Comparison of ENCODE assay signal across 1 cellular context in genomic region chr1:161177112-161177935, GRCh38.
A peak's percentile ranks its signal among the peaks of the same experiment; 100 is the strongest.
TF ChIP-seq lines count a peak whose summit lies in the region.

Gene B4GALT3 (minus strand): TSS chr1:161177507. CDS start chr1:161176060, 1,447 bp downstream.

TF ChIP-seq in HEK293, 187 proteins besides CTCF, POLR2A, EP300 and RAD21 (continued from another document and continues in another):
- peak; percentile 64; the same call in 1 of the 2 replicates for TF ChIP-seq PRDM4 (tag by site-specific recombination; IDR thresholded peaks at IDR 0.05)
- peak; percentile 80 for TF ChIP-seq ZIC2 (tag by site-specific recombination; IDR thresholded peaks at IDR 0.05)
- TF ChIP-seq, protein P1, sequence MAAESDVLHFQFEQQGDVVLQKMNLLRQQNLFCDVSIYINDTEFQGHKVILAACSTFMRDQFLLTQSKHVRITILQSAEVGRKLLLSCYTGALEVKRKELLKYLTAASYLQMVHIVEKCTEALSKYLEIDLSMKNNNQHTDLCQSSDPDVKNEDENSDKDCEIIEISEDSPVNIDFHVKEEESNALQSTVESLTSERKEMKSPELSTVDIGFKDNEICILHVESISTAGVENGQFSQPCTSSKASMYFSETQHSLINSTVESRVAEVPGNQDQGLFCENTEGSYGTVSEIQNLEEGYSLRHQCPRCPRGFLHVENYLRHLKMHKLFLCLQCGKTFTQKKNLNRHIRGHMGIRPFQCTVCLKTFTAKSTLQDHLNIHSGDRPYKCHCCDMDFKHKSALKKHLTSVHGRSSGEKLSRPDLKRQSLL (tag by site-specific recombination; IDR thresholded peaks at IDR 0.05) = peak; percentile 74
- TF ChIP-seq ZFP41 (tag by site-specific recombination; IDR thresholded peaks at IDR 0.05; ENCODE audit: borderline replicate concordance) = no peak
- TF ChIP-seq ZNF394 (tag by site-specific recombination; IDR thresholded peaks at IDR 0.05; ENCODE audit: borderline replicate concordance) = peak; percentile 71
- peak; percentile 74 for TF ChIP-seq EGR2 (tag by site-specific recombination; IDR thresholded peaks at IDR 0.05; ENCODE audit: low read depth)
- TF ChIP-seq ZNF426 (tag by site-specific recombination; IDR thresholded peaks at IDR 0.05) = no peak
- TF ChIP-seq, protein P2, sequence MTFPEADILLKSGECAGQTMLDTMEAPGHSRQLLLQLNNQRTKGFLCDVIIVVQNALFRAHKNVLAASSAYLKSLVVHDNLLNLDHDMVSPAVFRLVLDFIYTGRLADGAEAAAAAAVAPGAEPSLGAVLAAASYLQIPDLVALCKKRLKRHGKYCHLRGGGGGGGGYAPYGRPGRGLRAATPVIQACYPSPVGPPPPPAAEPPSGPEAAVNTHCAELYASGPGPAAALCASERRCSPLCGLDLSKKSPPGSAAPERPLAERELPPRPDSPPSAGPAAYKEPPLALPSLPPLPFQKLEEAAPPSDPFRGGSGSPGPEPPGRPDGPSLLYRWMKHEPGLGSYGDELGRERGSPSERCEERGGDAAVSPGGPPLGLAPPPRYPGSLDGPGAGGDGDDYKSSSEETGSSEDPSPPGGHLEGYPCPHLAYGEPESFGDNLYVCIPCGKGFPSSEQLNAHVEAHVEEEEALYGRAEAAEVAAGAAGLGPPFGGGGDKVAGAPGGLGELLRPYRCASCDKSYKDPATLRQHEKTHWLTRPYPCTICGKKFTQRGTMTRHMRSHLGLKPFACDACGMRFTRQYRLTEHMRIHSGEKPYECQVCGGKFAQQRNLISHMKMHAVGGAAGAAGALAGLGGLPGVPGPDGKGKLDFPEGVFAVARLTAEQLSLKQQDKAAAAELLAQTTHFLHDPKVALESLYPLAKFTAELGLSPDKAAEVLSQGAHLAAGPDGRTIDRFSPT (tag by site-specific recombination; IDR thresholded peaks at IDR 0.05) = 0 out of 2 replicates have a peak, but pooled peaks have one; percentile 48
- TF ChIP-seq, protein P3, sequence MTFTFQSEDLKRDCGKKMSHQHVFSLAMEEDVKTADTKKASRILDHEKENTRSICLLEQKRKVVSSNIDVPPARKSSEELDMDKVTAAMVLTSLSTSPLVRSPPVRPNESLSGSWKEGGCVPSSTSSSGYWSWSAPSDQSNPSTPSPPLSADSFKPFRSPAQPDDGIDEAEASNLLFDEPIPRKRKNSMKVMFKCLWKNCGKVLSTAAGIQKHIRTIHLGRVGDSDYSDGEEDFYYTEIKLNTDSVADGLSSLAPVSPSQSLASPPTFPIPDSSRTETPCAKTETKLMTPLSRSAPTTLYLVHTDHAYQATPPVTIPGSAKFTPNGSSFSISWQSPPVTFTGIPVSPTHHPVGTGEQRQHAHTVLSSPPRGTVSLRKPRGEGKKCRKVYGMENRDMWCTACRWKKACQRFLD (tag by site-specific recombination; IDR thresholded peaks at IDR 0.05) = 0 out of 2 replicates have a peak, but pooled peaks have one; percentile 27
- TF ChIP-seq ZNF18 (tag by site-specific recombination; IDR thresholded peaks at IDR 0.05) = no peak
- TF ChIP-seq BCL6B (tag by site-specific recombination; IDR thresholded peaks at IDR 0.05) = no peak
- TF ChIP-seq ZNF76 (tag by site-specific recombination; IDR thresholded peaks at IDR 0.05; ENCODE audit: borderline replicate concordance, low read depth) = peak; percentile 80; the same call in 1 of the 2 replicates
- TF ChIP-seq ZSCAN30 (tag by site-specific recombination; IDR thresholded peaks at IDR 0.05) = peak; percentile 44; the same call in 1 of the 2 replicates
- TF ChIP-seq, protein P4, sequence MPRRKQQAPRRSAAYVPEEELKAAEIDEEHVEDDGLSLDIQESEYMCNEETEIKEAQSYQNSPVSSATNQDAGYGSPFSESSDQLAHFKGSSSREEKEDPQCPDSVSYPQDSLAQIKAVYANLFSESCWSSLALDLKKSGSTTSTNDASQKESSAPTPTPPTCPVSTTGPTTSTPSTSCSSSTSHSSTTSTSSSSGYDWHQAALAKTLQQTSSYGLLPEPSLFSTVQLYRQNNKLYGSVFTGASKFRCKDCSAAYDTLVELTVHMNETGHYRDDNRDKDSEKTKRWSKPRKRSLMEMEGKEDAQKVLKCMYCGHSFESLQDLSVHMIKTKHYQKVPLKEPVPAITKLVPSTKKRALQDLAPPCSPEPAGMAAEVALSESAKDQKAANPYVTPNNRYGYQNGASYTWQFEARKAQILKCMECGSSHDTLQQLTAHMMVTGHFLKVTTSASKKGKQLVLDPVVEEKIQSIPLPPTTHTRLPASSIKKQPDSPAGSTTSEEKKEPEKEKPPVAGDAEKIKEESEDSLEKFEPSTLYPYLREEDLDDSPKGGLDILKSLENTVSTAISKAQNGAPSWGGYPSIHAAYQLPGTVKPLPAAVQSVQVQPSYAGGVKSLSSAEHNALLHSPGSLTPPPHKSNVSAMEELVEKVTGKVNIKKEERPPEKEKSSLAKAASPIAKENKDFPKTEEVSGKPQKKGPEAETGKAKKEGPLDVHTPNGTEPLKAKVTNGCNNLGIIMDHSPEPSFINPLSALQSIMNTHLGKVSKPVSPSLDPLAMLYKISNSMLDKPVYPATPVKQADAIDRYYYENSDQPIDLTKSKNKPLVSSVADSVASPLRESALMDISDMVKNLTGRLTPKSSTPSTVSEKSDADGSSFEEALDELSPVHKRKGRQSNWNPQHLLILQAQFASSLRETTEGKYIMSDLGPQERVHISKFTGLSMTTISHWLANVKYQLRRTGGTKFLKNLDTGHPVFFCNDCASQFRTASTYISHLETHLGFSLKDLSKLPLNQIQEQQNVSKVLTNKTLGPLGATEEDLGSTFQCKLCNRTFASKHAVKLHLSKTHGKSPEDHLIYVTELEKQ (tag by site-specific recombination; IDR thresholded peaks at IDR 0.05; ENCODE audit: borderline replicate concordance) = 0 out of 2 replicates have a peak, but pooled peaks have one; percentile 6
- peak; percentile 57 for TF ChIP-seq ZBTB26 (tag by site-specific recombination; optimal IDR thresholded peaks at IDR 0.05)
- no peak for TF ChIP-seq ZNF138 (tag by site-specific recombination; IDR thresholded peaks at IDR 0.05; ENCODE audit: borderline replicate concordance)
- peak; percentile 100 for TF ChIP-seq SP3 (tag by site-specific recombination; IDR thresholded peaks at IDR 0.05)
- TF ChIP-seq BCL11A (tag by site-specific recombination; IDR thresholded peaks at IDR 0.05; ENCODE audit: low read depth) = peak; percentile 34; the same call in 1 of the 2 replicates
- TF ChIP-seq ZNF449 (tag by site-specific recombination; IDR thresholded peaks at IDR 0.05) = no peak; the same call in none of the 2 replicates
- TF ChIP-seq, protein P5, sequence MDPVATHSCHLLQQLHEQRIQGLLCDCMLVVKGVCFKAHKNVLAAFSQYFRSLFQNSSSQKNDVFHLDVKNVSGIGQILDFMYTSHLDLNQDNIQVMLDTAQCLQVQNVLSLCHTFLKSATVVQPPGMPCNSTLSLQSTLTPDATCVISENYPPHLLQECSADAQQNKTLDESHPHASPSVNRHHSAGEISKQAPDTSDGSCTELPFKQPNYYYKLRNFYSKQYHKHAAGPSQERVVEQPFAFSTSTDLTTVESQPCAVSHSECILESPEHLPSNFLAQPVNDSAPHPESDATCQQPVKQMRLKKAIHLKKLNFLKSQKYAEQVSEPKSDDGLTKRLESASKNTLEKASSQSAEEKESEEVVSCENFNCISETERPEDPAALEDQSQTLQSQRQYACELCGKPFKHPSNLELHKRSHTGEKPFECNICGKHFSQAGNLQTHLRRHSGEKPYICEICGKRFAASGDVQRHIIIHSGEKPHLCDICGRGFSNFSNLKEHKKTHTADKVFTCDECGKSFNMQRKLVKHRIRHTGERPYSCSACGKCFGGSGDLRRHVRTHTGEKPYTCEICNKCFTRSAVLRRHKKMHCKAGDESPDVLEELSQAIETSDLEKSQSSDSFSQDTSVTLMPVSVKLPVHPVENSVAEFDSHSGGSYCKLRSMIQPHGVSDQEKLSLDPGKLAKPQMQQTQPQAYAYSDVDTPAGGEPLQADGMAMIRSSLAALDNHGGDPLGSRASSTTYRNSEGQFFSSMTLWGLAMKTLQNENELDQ (tag by site-specific recombination; IDR thresholded peaks at IDR 0.05; ENCODE audit: low read depth) = no peak
- peak; percentile 99 for TF ChIP-seq ZNF600 (tag by site-specific recombination; IDR thresholded peaks at IDR 0.05)
- peak; percentile 12; the same call in 1 of the 2 replicates for TF ChIP-seq ZBTB7A (tag by site-specific recombination; IDR thresholded peaks at IDR 0.05; ENCODE audit: low read depth)
- peak; percentile 41 for TF ChIP-seq ZBTB8A (tag by site-specific recombination; IDR thresholded peaks at IDR 0.05)
- TF ChIP-seq ZNF785 (tag by site-specific recombination; IDR thresholded peaks at IDR 0.05) = no peak
- peak; percentile 59; the same call in 1 of the 2 replicates for TF ChIP-seq ZNF777 (tag by site-specific recombination; IDR thresholded peaks at IDR 0.05; ENCODE audit: borderline replicate concordance)
- no peak for TF ChIP-seq ZNF521 (tag by site-specific recombination; IDR thresholded peaks at IDR 0.05)
- TF ChIP-seq PRDM10 (tag by site-specific recombination; IDR thresholded peaks at IDR 0.05) = peak; percentile 98
- TF ChIP-seq ZBTB17 (tag by site-specific recombination; IDR thresholded peaks at IDR 0.05) = peak; percentile 84
- peak; percentile 86 for TF ChIP-seq KLF7 (tag by site-specific recombination; IDR thresholded peaks at IDR 0.05; ENCODE audit: borderline replicate concordance)
